ENCODE assay signal across 8 cellular contexts in the genomic region with DNA sequence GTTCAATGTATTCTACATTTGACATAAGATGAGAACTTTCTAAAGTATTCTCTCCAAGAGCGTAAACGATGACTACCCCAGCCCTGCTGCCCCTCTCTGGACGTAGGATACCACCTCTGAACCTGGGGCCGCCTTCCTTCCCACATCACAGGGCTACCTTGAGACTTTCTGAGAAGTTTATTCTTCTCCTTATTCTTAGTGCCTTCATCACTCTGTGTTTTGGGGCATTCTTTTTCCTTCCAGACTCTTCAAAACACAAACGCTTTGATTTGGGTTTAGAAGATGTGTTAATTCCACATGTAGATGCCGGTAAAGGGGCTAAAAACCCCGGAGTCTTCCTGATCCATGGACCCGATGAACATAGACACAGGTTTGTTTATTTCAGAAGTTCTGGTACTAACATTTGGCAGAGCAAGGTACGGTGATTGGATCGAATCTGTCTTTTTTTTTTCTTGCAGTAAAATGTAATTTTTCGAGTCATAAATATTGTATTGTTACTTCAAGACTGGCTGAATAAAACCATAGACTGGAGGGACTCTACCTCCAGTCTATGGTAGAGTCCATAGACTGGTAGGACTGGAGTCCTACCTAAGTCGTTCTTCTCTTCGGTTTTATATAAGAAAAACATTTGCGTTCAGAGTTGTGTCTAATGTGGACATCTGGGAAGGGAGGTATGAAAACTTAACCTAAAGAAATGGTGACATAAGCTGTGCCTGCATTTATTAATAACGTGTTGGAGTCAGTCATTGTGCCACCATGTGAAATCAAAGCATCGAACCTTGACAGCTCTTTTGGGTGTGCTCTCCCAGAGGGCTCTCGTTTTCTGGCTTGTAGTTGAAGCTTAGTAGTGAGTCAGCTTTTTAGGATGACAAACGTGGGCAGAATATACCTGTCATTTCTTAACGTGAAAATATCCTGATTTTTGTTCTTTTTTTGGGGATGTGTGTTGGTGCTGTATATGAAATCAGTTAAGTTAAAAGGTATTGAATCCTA. TPM values are rescaled to one million over a fixed set of nuclear protein-coding genes. Genes with fewer than 3 reads are reported as not detected.
DNase-seq lines count a peak whose midpoint lies in the region; ATAC-seq lines count a peak whose summit lies in the region.

No MANE protein-coding gene starts in this region.

- 6 to 8% methylated on average over 12 of the region's 19 CpGs for WGBS in mesodermal cell (ENCODE audit: insufficient coverage in 2 of 2), 2 experiments
- WGBS in aorta, 2 donors: 2 to 5% methylated on average over 19 of the region's 19 CpGs

- peak overlapping the region; percentile 90 to 97 (median 94) for H3K4me3 Mint-ChIP-seq in CD4-positive, CD25-positive, alpha-beta regulatory T cell

- H3K9me3 Mint-ChIP-seq in CD4-positive, CD25-positive, alpha-beta regulatory T cell: peaks cover 0 to 2% (median 0%) of the 10 kb centered on the region in 7 donors

- peak overlapping the region; percentile 92 for H3K4me3 ChIP-seq in CD4-positive, CD25-positive, alpha-beta regulatory T cell (ENCODE audit: low read depth, low read length)
- peak overlapping the region; percentile 85 for H3K4me3 ChIP-seq in NT2/D1 (ENCODE audit: insufficient read length, low read depth)
- peak overlapping the region; percentile 72 for H3K4me3 ChIP-seq in mesodermal cell (ENCODE audit: extremely low read depth, insufficient read depth, low read length, poor library complexity, severe bottlenecking)
- peak overlapping the region; percentile 75 to 84 for H3K4me3 ChIP-seq in aorta (ENCODE audit: low read length in 2 of 2)

- H3K27me3 ChIP-seq in CD4-positive, CD25-positive, alpha-beta regulatory T cell (ENCODE audit: control insufficient read depth, insufficient read depth, low read length): no peaks in the 10 kb centered on the region
- peaks cover 2% of the 10 kb centered on the region for H3K27me3 ChIP-seq in NT2/D1 (ENCODE audit: insufficient read depth, insufficient read length)
- H3K27me3 ChIP-seq in aorta (ENCODE audit: control insufficient read depth in 1 of 2, insufficient read depth in 2 of 2, low read length in 1 of 2): no peaks in the 10 kb centered on the region

- DNase-seq in CD4-positive, CD25-positive, alpha-beta regulatory T cell: peak in 2 of 3 donors; percentile 24 to 62
- DNase-seq in NT2/D1 (ENCODE audit: low read depth, low spot score): no peak
- peak; percentile 17 for DNase-seq in cerebellum (ENCODE audit: low spot score)
- no peak for DNase-seq in aorta
- no peak for DNase-seq in SKM-1 (lab: John Stamatoyannopoulos, UW; ENCODE audit: unreplicated experiment)

- peak overlapping the region; percentile 90 for H3K27ac ChIP-seq in CD4-positive, CD25-positive, alpha-beta regulatory T cell (ENCODE audit: insufficient read depth, low read length, poor library complexity, severe bottlenecking)
- H3K27ac ChIP-seq in mesodermal cell (ENCODE audit: low read depth, low read length, severe bottlenecking) (no peak overlapping the region), aorta (ENCODE audit: low read depth in 1 of 2, low read length in 2 of 2) (no peak overlapping the region)

- intact Hi-C loops in aorta (cut with DNase I): loop anchor here in 1 of 2 donors (10.0 kb wide), 1 partner anchor 304 kb away; a partner anchor contains a TSS

- no peaks in the 10 kb centered on the region for H3K36me3 Mint-ChIP-seq in CD4-positive, CD25-positive, alpha-beta regulatory T cell

- H3K4me1 ChIP-seq in CD4-positive, CD25-positive, alpha-beta regulatory T cell (ENCODE audit: control insufficient read depth, insufficient read depth, low read length, poor library complexity, severe bottlenecking): peaks cover 76% of the 10 kb centered on the region
- no peaks in the 10 kb centered on the region for H3K4me1 ChIP-seq in NT2/D1 (ENCODE audit: insufficient read depth, insufficient read length)
- H3K4me1 ChIP-seq in mesodermal cell (ENCODE audit: control insufficient read depth, insufficient read depth, low read length, poor library complexity, severe bottlenecking): peaks cover 8% of the 10 kb centered on the region
- peaks cover under 1 to 9% of the 10 kb centered on the region in 2 donors for H3K4me1 ChIP-seq in aorta (ENCODE audit: control insufficient read depth in 1 of 2, insufficient read depth in 2 of 2, low read length in 2 of 2)

- peak overlapping the region; percentile 97 for H3K9ac ChIP-seq in NT2/D1 (ENCODE audit: insufficient read length, low read depth)

- ATAC-seq in CD4-positive, CD25-positive, alpha-beta regulatory T cell (ENCODE audit: low read depth in 2 of 2): no peak
- ATAC-seq in GM18867 (IDR thresholded peaks at IDR 0.05; ENCODE audit: unreplicated experiment) (peak; percentile 24), aorta (ENCODE audit: low FRiP score) (no peak), HG02884 (IDR thresholded peaks at IDR 0.05; ENCODE audit: unreplicated experiment) (no peak)

- peaks cover 48 to 72% (median 55%) of the 10 kb centered on the region in 4 donors for H3K4me1 Mint-ChIP-seq in CD4-positive, CD25-positive, alpha-beta regulatory T cell

- no peaks in the 10 kb centered on the region for H3K36me3 ChIP-seq in CD4-positive, CD25-positive, alpha-beta regulatory T cell (ENCODE audit: control insufficient read depth, insufficient read depth, low read length)
- H3K36me3 ChIP-seq in NT2/D1 (ENCODE audit: insufficient read depth, insufficient read length, low read length) (no peaks in the 10 kb centered on the region), mesodermal cell (ENCODE audit: control insufficient read depth, insufficient read depth, low read length) (no peaks in the 10 kb centered on the region), aorta (ENCODE audit: control insufficient read depth in 1 of 2, insufficient read depth in 2 of 2, low read length in 1 of 2) (no peaks in the 10 kb centered on the region)

- no peaks in the 10 kb centered on the region for H3K27me3 Mint-ChIP-seq in CD4-positive, CD25-positive, alpha-beta regulatory T cell

- no peaks in the 10 kb centered on the region for H3K9me3 ChIP-seq in CD4-positive, CD25-positive, alpha-beta regulatory T cell (ENCODE audit: control insufficient read depth in 2 of 2, low read length in 2 of 2)
- H3K9me3 ChIP-seq in NT2/D1 (ENCODE audit: insufficient read depth, low read length): no peaks in the 10 kb centered on the region
- no peaks in the 10 kb centered on the region for H3K9me3 ChIP-seq in mesodermal cell (ENCODE audit: control insufficient read depth, low read length)
- H3K9me3 ChIP-seq in aorta (ENCODE audit: control insufficient read depth, low read length): no peaks in the 10 kb centered on the region

- peak overlapping the region; percentile 89 to 95 (median 94) for H3K27ac Mint-ChIP-seq in CD4-positive, CD25-positive, alpha-beta regulatory T cell

RNA-seq across cellular contexts. Expression of a gene that starts 1.2 kb away (rescaled TPM):
- 113 TPM for total RNA-seq in CD4-positive, CD25-positive, alpha-beta regulatory T cell
- 10 to 100 TPM; 27.2 to 50.2 (median 42.2) TPM for polyA plus RNA-seq in CD4-positive, CD25-positive, alpha-beta regulatory T cell
- total RNA-seq in cerebellum (63.8 TPM), aorta (10 to 100 TPM; 47.7 to 50.4 TPM)
- 18.1 TPM for polyA plus RNA-seq in mesodermal cell (2013, experiment 1 of 2)
- 20.0 TPM for polyA plus RNA-seq in mesodermal cell (2013, experiment 2 of 2)
- 10 to 100 TPM in 1 of 2 donors, 1 to 10 TPM in 1; 6.3 to 11.6 TPM for polyA plus RNA-seq in aorta

Comparison
In these comparisons a context has a peak if more than half of its experiments do, and no peak if none do; other contexts are left out.
1. DNase-seq: peak in CD4-positive, CD25-positive, alpha-beta regulatory T cell (2 of 3) and cerebellum (single experiment); none in NT2/D1 (single experiment), aorta (0 of 2) and SKM-1 (single experiment).
2. Peak in every context shown above with its lines, with median percentiles within 50 percentile points of each other: H3K4me3 ChIP-seq.